Comparison of ENCODE assay signal across 8 cellular contexts in the genomic region with DNA sequence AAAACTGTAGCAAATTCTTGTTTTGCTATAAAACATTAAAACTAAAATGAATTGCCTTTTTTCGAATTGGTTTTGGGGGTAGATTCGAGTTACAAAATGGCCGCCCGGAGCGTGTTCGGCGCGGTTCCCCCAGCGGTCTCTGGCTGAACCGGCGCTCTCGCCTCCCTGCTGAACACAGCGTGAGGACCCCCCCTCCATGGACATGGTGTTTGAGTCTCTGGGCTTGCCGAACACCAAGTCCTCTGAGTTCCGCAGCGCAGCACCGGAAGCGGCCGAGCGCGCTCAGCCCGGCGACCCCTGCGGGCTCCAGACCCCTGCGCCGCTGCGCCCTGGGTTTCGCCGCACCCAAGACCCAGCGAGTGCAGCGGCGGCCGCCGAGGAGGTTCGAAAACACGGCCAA.
A peak's percentile ranks its signal among the peaks of the same experiment; 100 is the strongest.
DNase-seq lines count a peak whose midpoint lies in the region; ATAC-seq, FAIRE-seq and TF ChIP-seq lines count a peak whose summit lies in the region.
"Not testable (repeated sequence)": the region's sequence is repeated elsewhere in the genome, so short reads cannot be mapped to it uniquely, and the experiment has no call there.

No MANE protein-coding gene starts in this region.

- peaks cover 26% of the 10 kb centered on the region for H3K4me1 ChIP-seq in CD4-positive, CD25-positive, alpha-beta regulatory T cell (ENCODE audit: control insufficient read depth, insufficient read depth, low read length, poor library complexity, severe bottlenecking)
- H3K4me1 ChIP-seq in PC-9 (replicated peaks; ENCODE audit: insufficient read depth) = peaks cover 14% of the 10 kb centered on the region
- peaks cover 34% of the 10 kb centered on the region for H3K4me1 ChIP-seq in adipocyte (ENCODE audit: control insufficient read depth, insufficient read depth, low read length)
- peaks cover 13% of the 10 kb centered on the region for H3K4me1 ChIP-seq in endothelial cell of umbilical vein (ENCODE audit: control insufficient read depth, extremely low read depth, insufficient read depth, low read length)
- H3K4me1 ChIP-seq in left lung = peaks cover 19 to 36% of the 10 kb centered on the region in 2 donors
- peaks cover 0 to 34% (median 24%) of the 10 kb centered on the region in 4 donors for H3K4me1 ChIP-seq in sigmoid colon
- H3K4me1 ChIP-seq in tibial artery = peaks cover 0 to 48% (median 14%) of the 10 kb centered on the region in 4 donors

- CTCF ChIA-PET in PC-9 (lab: Charles Lee) = not testable (repeated sequence)
- CTCF ChIA-PET in endothelial cell of umbilical vein (lab: Charles Lee) = interaction anchor here (0.9 to 2.1 kb wide), 3 partner anchors 11 to 351 kb away, joined by 5 to 10 read pairs (median 5); no protein-coding TSS in a partner anchor

- not testable (repeated sequence) for H3K79me2 ChIP-seq in PC-9 (ENCODE audit: low read depth); endothelial cell of umbilical vein (ENCODE audit: control insufficient read depth, insufficient read depth, low read length)

- dilution Hi-C loops in endothelial cell of umbilical vein (cut with MboI; ENCODE audit: extremely low pct_ligation_motif_present, low sequenced_read_pairs) = not testable (repeated sequence)

- not testable (repeated sequence) for H2AFZ ChIP-seq in PC-9
- H2AFZ ChIP-seq in endothelial cell of umbilical vein (ENCODE audit: low read depth, low read length) = peak overlapping the region; percentile 86

- not testable (repeated sequence) for H3K27me3 Mint-ChIP-seq in CD4-positive, CD25-positive, alpha-beta regulatory T cell; activated T-cell treated with anti-CD3 and anti-CD28 coated beads, Interleukin-2, amount 50 U/mL, for 24 hours

- intact Hi-C loops in PC-9 (cut with micrococcal nuclease; ENCODE audit: unreplicated experiment) = loop anchor here (2.0 kb wide), 1 partner anchor 37 kb away; no protein-coding TSS in a partner anchor
- intact Hi-C loops in endothelial cell of umbilical vein (cut with micrococcal nuclease) = loop anchor here (1.0 to 5.0 kb wide), 3 partner anchors 35 to 127 kb away; no protein-coding TSS in a partner anchor
- intact Hi-C loops in left lung (cut with DNase I) = not testable (repeated sequence)
- intact Hi-C loops in sigmoid colon (cut with DNase I) = loop anchor here (5.0 kb wide), 1 partner anchor 38 kb away; no protein-coding TSS in a partner anchor
- intact Hi-C loops in tibial artery (cut with DNase I; ENCODE audit: low total_unique reads) = loop anchor here (5.0 kb wide), 1 partner anchor 38 kb away; no protein-coding TSS in a partner anchor

- not testable (repeated sequence) for TF ChIP-seq EP300 in sigmoid colon (IDR thresholded peaks at IDR 0.05)

- not testable (repeated sequence) for TF ChIP-seq POLR2A in endothelial cell of umbilical vein (IDR thresholded peaks at IDR 0.05; ENCODE audit: low read depth, low read length); sigmoid colon (IDR thresholded peaks at IDR 0.05)

- H3K9ac ChIP-seq in adipocyte (ENCODE audit: low read length) = peak overlapping the region; percentile 88
- H3K9ac ChIP-seq in endothelial cell of umbilical vein (replicated peaks; ENCODE audit: extremely low read depth, insufficient read depth, low read length) = not testable (repeated sequence)

- not testable (repeated sequence) for DNase-seq in CD4-positive, CD25-positive, alpha-beta regulatory T cell; PC-9; activated T-cell treated with anti-CD3 and anti-CD28 coated beads, Interleukin-2, amount 50 U/mL, for 24 hours; adipocyte (ENCODE audit: low read depth); endothelial cell of umbilical vein (ENCODE audit: low read depth, low spot score); sigmoid colon; tibial artery
- peak in 1 of 2 donors; percentile 54 for DNase-seq in left lung

- POLR2A ChIA-PET in PC-9 (lab: Charles Lee; ENCODE audit: unreplicated experiment) = interaction anchor here (0.5 kb wide), 1 partner anchor 370 kb away, joined by 27 read pairs; no protein-coding TSS in a partner anchor
- POLR2A ChIA-PET in endothelial cell of umbilical vein (lab: Charles Lee) = not testable (repeated sequence)

- not testable (repeated sequence) for H3K36me3 ChIP-seq in CD4-positive, CD25-positive, alpha-beta regulatory T cell (ENCODE audit: control insufficient read depth, insufficient read depth, low read length); PC-9 (ENCODE audit: low read depth); adipocyte (ENCODE audit: control insufficient read depth, insufficient read depth, low read length, severe bottlenecking); endothelial cell of umbilical vein (ENCODE audit: control insufficient read depth in 2 of 2, extremely low read depth in 1 of 2, insufficient read depth in 2 of 2, low read length in 2 of 2); left lung; sigmoid colon; tibial artery

- BruUV-seq in PC-9 (replicated peaks; lab: Mats Ljungman, UMichigan); endothelial cell of umbilical vein (replicated peaks; lab: Mats Ljungman, UMichigan): not testable (repeated sequence)

- not testable (repeated sequence) for H3K27ac ChIP-seq in CD4-positive, CD25-positive, alpha-beta regulatory T cell (ENCODE audit: insufficient read depth, low read length, poor library complexity, severe bottlenecking); PC-9; endothelial cell of umbilical vein (ENCODE audit: insufficient read depth, low read depth, low read length)
- H3K27ac ChIP-seq in left lung (peak overlapping the region; percentile 89 to 97), sigmoid colon (peak overlapping the region in 3 of 4 donors; percentile 81 to 91 (median 87)), tibial artery (peak overlapping the region; percentile 86)

- not testable (repeated sequence) for H3K9me2 ChIP-seq in PC-9 (ENCODE audit: insufficient read depth)

- not testable (repeated sequence) for H3K4me3 Mint-ChIP-seq in CD4-positive, CD25-positive, alpha-beta regulatory T cell; activated T-cell treated with anti-CD3 and anti-CD28 coated beads, Interleukin-2, amount 50 U/mL, for 24 hours

- not testable (repeated sequence) for ATAC-seq in CD4-positive, CD25-positive, alpha-beta regulatory T cell (ENCODE audit: low read depth in 2 of 2); left lung

- peaks cover 0 to 28% (median 23%) of the 10 kb centered on the region in 4 donors for H3K4me1 Mint-ChIP-seq in CD4-positive, CD25-positive, alpha-beta regulatory T cell
- peaks cover 39% of the 10 kb centered on the region for H3K4me1 Mint-ChIP-seq in activated T-cell treated with anti-CD3 and anti-CD28 coated beads, Interleukin-2, amount 50 U/mL, for 24 hours (ENCODE audit: low read depth)

- H3K27me3 ChIP-seq in CD4-positive, CD25-positive, alpha-beta regulatory T cell (ENCODE audit: control insufficient read depth, insufficient read depth, low read length); PC-9 (ENCODE audit: insufficient read depth, low read depth); adipocyte (replicated peaks; ENCODE audit: control insufficient read depth, insufficient read depth, low read length); endothelial cell of umbilical vein (ENCODE audit: control insufficient read depth in 2 of 2, insufficient read depth in 2 of 2, low read length in 2 of 2); left lung; sigmoid colon; tibial artery: not testable (repeated sequence)

- H3K4me3 ChIP-seq in CD4-positive, CD25-positive, alpha-beta regulatory T cell (ENCODE audit: low read depth, low read length) = peak overlapping the region; percentile 98
- not testable (repeated sequence) for H3K4me3 ChIP-seq in PC-9
- H3K4me3 ChIP-seq in adipocyte (ENCODE audit: low read length) (peak overlapping the region; percentile 84), endothelial cell of umbilical vein (replicated peaks in 1 of 3; ENCODE audit: insufficient read depth in 1 of 3, low read depth in 1 of 3, low read length in 3 of 3) (peak overlapping the region in 1 of 3 experiments; percentile 71), left lung (peak overlapping the region in 1 of 2 donors; percentile 48), sigmoid colon (peak overlapping the region in 3 of 4 donors; percentile 11 to 54 (median 52)), tibial artery (peak overlapping the region; percentile 53)

- FAIRE-seq in endothelial cell of umbilical vein (lab: Jason Lieb, UNC) = not testable (repeated sequence)

- peak overlapping the region; percentile 78 for H3K4me2 ChIP-seq in PC-9
- H3K4me2 ChIP-seq in endothelial cell of umbilical vein (ENCODE audit: insufficient read depth, low read length) = peak overlapping the region; percentile 85

- 91 to 94% methylated on average over 36 of the region's 36 CpGs for WGBS in sigmoid colon, 2 donors

- H3F3A ChIP-seq in PC-9 (ENCODE audit: insufficient read depth, low read depth) = not testable (repeated sequence)

- not testable (repeated sequence) for TF ChIP-seq CTCF in PC-9 (conservative IDR thresholded peaks at IDR 0.05); endothelial cell of umbilical vein (IDR thresholded peaks at IDR 0.05; ENCODE audit: extremely low read depth in 1 of 2, insufficient read depth in 1 of 2, low read depth in 1 of 2, low read length in 2 of 2); left lung (IDR thresholded peaks at IDR 0.05); sigmoid colon (IDR thresholded peaks at IDR 0.05); tibial artery (IDR thresholded peaks at IDR 0.05)

- not testable (repeated sequence) for H4K20me1 ChIP-seq in PC-9 (ENCODE audit: insufficient read depth); endothelial cell of umbilical vein (replicated peaks; ENCODE audit: control insufficient read depth, extremely low read depth, insufficient read depth, low read length)

- H3K36me3 Mint-ChIP-seq in CD4-positive, CD25-positive, alpha-beta regulatory T cell = not testable (repeated sequence)
- H3K36me3 Mint-ChIP-seq in activated T-cell treated with anti-CD3 and anti-CD28 coated beads, Interleukin-2, amount 50 U/mL, for 24 hours (ENCODE audit: low read depth) = peaks cover 36% of the 10 kb centered on the region

- H3K9me3 ChIP-seq in CD4-positive, CD25-positive, alpha-beta regulatory T cell (ENCODE audit: control insufficient read depth in 2 of 2, low read length in 2 of 2); PC-9 (ENCODE audit: insufficient read depth, low read depth); adipocyte (ENCODE audit: control insufficient read depth, low read length); endothelial cell of umbilical vein (replicated peaks; ENCODE audit: control insufficient read depth, insufficient read depth, low read length); left lung; sigmoid colon; tibial artery: not testable (repeated sequence)

- not testable (repeated sequence) for H3K27ac Mint-ChIP-seq in CD4-positive, CD25-positive, alpha-beta regulatory T cell
- peak overlapping the region; percentile 100 for H3K27ac Mint-ChIP-seq in activated T-cell treated with anti-CD3 and anti-CD28 coated beads, Interleukin-2, amount 50 U/mL, for 24 hours

- not testable (repeated sequence) for H3K9me1 ChIP-seq in endothelial cell of umbilical vein (replicated peaks; ENCODE audit: control insufficient read depth, extremely low read depth, insufficient read depth, low read length)

- H3K9me3 Mint-ChIP-seq in CD4-positive, CD25-positive, alpha-beta regulatory T cell; activated T-cell treated with anti-CD3 and anti-CD28 coated beads, Interleukin-2, amount 50 U/mL, for 24 hours: not testable (repeated sequence)
